12 cellular contexts compared by ENCODE assay signal in the genomic region with DNA sequence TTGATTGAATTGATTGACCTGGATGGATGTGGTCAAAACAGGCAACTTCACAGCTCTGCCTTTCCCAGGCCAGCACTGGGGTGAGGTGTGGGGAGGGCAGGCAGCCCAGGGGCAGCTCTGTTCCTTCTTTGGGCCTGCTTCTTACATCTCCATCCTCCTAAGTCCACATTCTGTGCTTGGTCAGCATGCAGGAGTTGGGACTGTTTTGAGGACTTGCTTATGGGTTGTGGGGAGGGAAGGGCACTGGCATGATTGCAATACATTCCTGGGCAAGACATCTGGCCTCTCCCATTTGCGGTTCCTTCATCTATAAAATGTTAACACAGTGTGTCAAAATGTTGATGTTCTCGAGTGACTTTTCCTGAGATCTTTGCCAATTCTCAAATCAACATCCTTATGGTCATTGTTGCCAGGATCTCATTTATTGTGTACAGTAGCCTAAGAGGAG.
DNase-seq lines count a peak whose midpoint lies in the region; ATAC-seq lines count a peak whose summit lies in the region.
"Had no signal": no experiment of that assay in that cellular context is flagged by ENCODE, and none has a peak within 500 bp of the region (broad histone marks: within the 10 kb centered on the region; RNA-seq: fewer than 3 reads in every experiment).

No MANE protein-coding gene starts in this region.

- WGBS in aorta, 2 donors, result 11 to 27% methylated on average over 2 of the region's 2 CpGs

- H3K27me3 Mint-ChIP-seq in activated naive CD8-positive, alpha-beta T cell treated with anti-CD3 and anti-CD28 coated beads, Interleukin-2, amount 50 U/mL, for 24 hours, result no peaks in the 10 kb centered on the region
- H3K27me3 Mint-ChIP-seq in memory B cell, result no peaks in the 10 kb centered on the region

- H3K4me3 Mint-ChIP-seq in activated naive CD8-positive, alpha-beta T cell treated with anti-CD3 and anti-CD28 coated beads, Interleukin-2, amount 50 U/mL, for 24 hours, result no peak overlapping the region
- peak overlapping the region; percentile 53 for H3K4me3 Mint-ChIP-seq in memory B cell

- H3K4me3 ChIP-seq in aorta (ENCODE audit: low read length in 2 of 2), result no peak overlapping the region
- H3K4me3 ChIP-seq: esophagus squamous epithelium, HAP-1 had no signal

- H3K9me3 Mint-ChIP-seq in activated naive CD8-positive, alpha-beta T cell treated with anti-CD3 and anti-CD28 coated beads, Interleukin-2, amount 50 U/mL, for 24 hours, result no peaks in the 10 kb centered on the region
- no peaks in the 10 kb centered on the region for H3K9me3 Mint-ChIP-seq in memory B cell

- H3K27ac Mint-ChIP-seq in activated naive CD8-positive, alpha-beta T cell treated with anti-CD3 and anti-CD28 coated beads, Interleukin-2, amount 50 U/mL, for 24 hours, result peak overlapping the region; percentile 62
- H3K27ac Mint-ChIP-seq in memory B cell, result peak overlapping the region; percentile 96

- DNase-seq in Right ventricle myocardium superior (no peak), cardiac septum (ENCODE audit: low spot score) (no peak), memory B cell (ENCODE audit: low spot score in 2 of 2) (no peak), aorta (no peak), DMS 273 (lab: John Stamatoyannopoulos, UW; ENCODE audit: unreplicated experiment) (no peak), UCSD-AML1 (lab: John Stamatoyannopoulos, UW; ENCODE audit: unreplicated experiment) (no peak), SW480 (ENCODE audit: low spot score) (no peak)
- DNase-seq in activated naive CD8-positive, alpha-beta T cell treated with anti-CD3 and anti-CD28 coated beads, Interleukin-2, amount 50 U/mL, for 24 hours, result no peak
- DNase-seq: activated CD4-positive, alpha-beta T cell treated with anti-CD3 and anti-CD28 coated beads, Interleukin-2, amount 50 U/mL, for 4 hours; esophagus squamous epithelium; NCI-H345 had no signal

- H3K27ac ChIP-seq in aorta (ENCODE audit: low read depth in 1 of 2, low read length in 2 of 2), result no peak overlapping the region

- no peaks in the 10 kb centered on the region for H3K36me3 ChIP-seq in aorta (ENCODE audit: control insufficient read depth in 1 of 2, insufficient read depth in 2 of 2, low read length in 1 of 2)
- H3K36me3 ChIP-seq: esophagus squamous epithelium had no signal

- H3K9me3 ChIP-seq in aorta (ENCODE audit: control insufficient read depth, low read length), result no peaks in the 10 kb centered on the region
- H3K9me3 ChIP-seq: esophagus squamous epithelium, HAP-1 had no signal

- intact Hi-C loops in Right ventricle myocardium superior (cut with DNase I) (no loop called here), cardiac septum (cut with DNase I) (no loop called here), aorta (cut with DNase I) (no loop called here)

- H3K4me1 ChIP-seq in aorta (ENCODE audit: control insufficient read depth in 1 of 2, insufficient read depth in 2 of 2, low read length in 2 of 2), result peaks cover 0 to 5% of the 10 kb centered on the region in 2 donors
- H3K4me1 ChIP-seq: HAP-1 had no signal

- ATAC-seq in Right ventricle myocardium superior (ENCODE audit: poor library complexity), result peak; percentile 25
- no peak for ATAC-seq in activated naive CD8-positive, alpha-beta T cell treated with anti-CD3 and anti-CD28 coated beads, Interleukin-2, amount 50 U/mL, for 24 hours
- ATAC-seq in memory B cell (ENCODE audit: low read depth), result no peak
- ATAC-seq in aorta (ENCODE audit: low FRiP score), result peak; percentile 37

- no peaks in the 10 kb centered on the region for H3K27me3 ChIP-seq in aorta (ENCODE audit: control insufficient read depth in 1 of 2, insufficient read depth in 2 of 2, low read length in 1 of 2)
- H3K27me3 ChIP-seq: esophagus squamous epithelium had no signal

- peaks cover 79% of the 10 kb centered on the region for H3K4me1 Mint-ChIP-seq in activated naive CD8-positive, alpha-beta T cell treated with anti-CD3 and anti-CD28 coated beads, Interleukin-2, amount 50 U/mL, for 24 hours
- peaks cover 57% of the 10 kb centered on the region for H3K4me1 Mint-ChIP-seq in memory B cell

- peaks cover 6% of the 10 kb centered on the region for H3K36me3 Mint-ChIP-seq in activated naive CD8-positive, alpha-beta T cell treated with anti-CD3 and anti-CD28 coated beads, Interleukin-2, amount 50 U/mL, for 24 hours (ENCODE audit: low read depth)
- peaks cover 22% of the 10 kb centered on the region for H3K36me3 Mint-ChIP-seq in memory B cell

Comparison
In these comparisons a context has a peak if more than half of its experiments do, and no peak if none do; other contexts are left out.
1. ATAC-seq: peak in Right ventricle myocardium superior (single experiment) and aorta (single experiment); none in activated naive CD8-positive, alpha-beta T cell treated with anti-CD3 and anti-CD28 coated beads, Interleukin-2, amount 50 U/mL, for 24 hours (single experiment) and memory B cell (single experiment).